23 cellular contexts compared by ENCODE assay signal in genomic region chr7:138499340-138499739, GRCh38. TPM values are rescaled to one million over a fixed set of nuclear protein-coding genes. Genes with fewer than 3 reads are reported as not detected.
DNase-seq lines count a peak whose midpoint lies in the region; ATAC-seq, FAIRE-seq and TF ChIP-seq lines count a peak whose summit lies in the region.
"Had no signal": no experiment of that assay in that cellular context is flagged by ENCODE, and none has a peak within 500 bp of the region (broad histone marks: within the 10 kb centered on the region; RNA-seq: fewer than 3 reads in every experiment).

No MANE protein-coding gene starts in this region.

- peak overlapping the region; percentile 74 for H3K27ac ChIP-seq in cardiac muscle cell
- no peak overlapping the region for H3K27ac ChIP-seq in right atrium auricular region
- H3K27ac ChIP-seq in HepG2 (ENCODE audit: extremely low read length, insufficient read depth, low read length): no peak overlapping the region
- H3K27ac ChIP-seq: BLaER1 treated with 17β-estradiol and CSF1 and Interleukin-3, amounts not matched to agents 10 nM and 100 nM; PC-9 had no signal

- TF ChIP-seq POLR2A in HepG2 (IDR thresholded peaks at IDR 0.05; ENCODE audit: insufficient read depth in 1 of 2, low read depth in 2 of 2, low read length in 2 of 2): 0 out of 4 replicates have a peak, but pooled peaks of 1 of the 2 experiments have one; percentile 32

- H3K79me2 ChIP-seq in HepG2 (ENCODE audit: insufficient read depth, low read length): peaks cover 99% of the 10 kb centered on the region

- TF ChIP-seq CTCF in cardiac muscle cell (IDR thresholded peaks at IDR 0.05; ENCODE audit: low read depth, low read length) (no peak), right atrium auricular region (IDR thresholded peaks at IDR 0.05) (no peak), HepG2 (CRISPR knock-in tag; IDR thresholded peaks at IDR 0.05) (no peak)

- ATAC-seq in HepG2 (peak; percentile 12; the same call in 2 of the 3 replicates), GM18511 (IDR thresholded peaks at IDR 0.05; ENCODE audit: unreplicated experiment) (no peak)

- DNase-seq in cardiac muscle cell (ENCODE audit: low read depth in 1 of 2, low spot score in 1 of 2) (no peak), right atrium auricular region (ENCODE audit: low spot score) (no peak), cerebellar cortex (ENCODE audit: low spot score) (peak; percentile 9), HepG2 (ENCODE audit: low spot score) (no peak), NCI-H2227 (lab: John Stamatoyannopoulos, UW; ENCODE audit: unreplicated experiment) (no peak), NCI-H1694 (lab: John Stamatoyannopoulos, UW) (no peak), NCI-H2196 treated with DMSO at 0.1 percent for 48 hours (lab: John Stamatoyannopoulos, UW; ENCODE audit: unreplicated experiment) (no peak)
- DNase-seq: 8988T; Caco-2; CD4-positive, alpha-beta memory T cell; Kasumi-1; NCI-H1417 treated with DMSO at 0.1 percent for 48 hours; NCI-H2029; NCI-H526 treated with DMSO at 0.1 percent for 48 hours; PC-9; RPMI8226; SHP77 treated with DMSO at 0.1 percent for 48 hours; SK-N-SH had no signal

- intact Hi-C loops in HepG2 (cut with micrococcal nuclease; ENCODE audit: unreplicated experiment): no loop called here

- H4K20me1 ChIP-seq in HepG2 (ENCODE audit: insufficient read depth, low read length): peaks cover 97% of the 10 kb centered on the region

- no peaks in the 10 kb centered on the region for H3K9me3 ChIP-seq in cardiac muscle cell (ENCODE audit: low read depth)
- no peaks in the 10 kb centered on the region for H3K9me3 ChIP-seq in right atrium auricular region
- no peaks in the 10 kb centered on the region for H3K9me3 ChIP-seq in HepG2 (ENCODE audit: low read length)
- H3K9me3 ChIP-seq: Caco-2, SK-N-SH had no signal

- BruUV-seq in HepG2 (replicated peaks; lab: Mats Ljungman, UMichigan): no TSS peak

- no peak overlapping the region for H3K4me2 ChIP-seq in HepG2 (ENCODE audit: low read depth, low read length)
- H3K4me2 ChIP-seq: BLaER1 treated with 17β-estradiol and CSF1 and Interleukin-3, amounts not matched to agents 10 nM and 100 nM; PC-9; SK-N-SH had no signal

- H3K4me3 ChIP-seq in cardiac muscle cell: no peak overlapping the region
- H3K4me3 ChIP-seq in right atrium auricular region: no peak overlapping the region
- H3K4me3 ChIP-seq in HepG2 (replicated peaks in 1 of 3; ENCODE audit: insufficient read depth in 1 of 3, low read depth in 2 of 3, low read length in 3 of 3): no peak overlapping the region
- H3K4me3 ChIP-seq: BLaER1 treated with 17β-estradiol and CSF1 and Interleukin-3, amounts not matched to agents 10 nM and 100 nM; PC-9 had no signal

- no peak overlapping the region for H3K9ac ChIP-seq in HepG2 (ENCODE audit: insufficient read depth, low read depth, low read length)
- H3K9ac ChIP-seq: BLaER1 treated with 17β-estradiol and CSF1 and Interleukin-3, amounts not matched to agents 10 nM and 100 nM; SK-N-SH had no signal

- H3K27me3 ChIP-seq in cardiac muscle cell (no peaks in the 10 kb centered on the region), right atrium auricular region (no peaks in the 10 kb centered on the region), HepG2 (ENCODE audit: control insufficient read depth in 1 of 2, insufficient read depth in 2 of 2, low read length in 2 of 2) (no peaks in the 10 kb centered on the region)
- H3K27me3 ChIP-seq: BLaER1 treated with 17β-estradiol and CSF1 and Interleukin-3, amounts not matched to agents 10 nM and 100 nM had no signal

- CTCF ChIA-PET in HepG2 (lab: Yijun Ruan, JAX; ENCODE audit: low intra/inter-chr PET ratio, low total read pairs): no interaction called here

- in situ Hi-C loops in HepG2 (cut with HindIII; ENCODE audit: extremely low pct_ligation_motif_present, low pct_unique_long_range_greater_than_20kb): no loop called here

- no peak overlapping the region for H2AFZ ChIP-seq in HepG2 (ENCODE audit: low read length)
- H2AFZ ChIP-seq: PC-9 had no signal

- POLR2A ChIA-PET in HepG2 (lab: Yijun Ruan, JAX): no interaction called here

- no peak for TF ChIP-seq RAD21 in HepG2 (CRISPR knock-in tag; IDR thresholded peaks at IDR 0.05)

- H3K36me3 ChIP-seq in cardiac muscle cell (no peaks in the 10 kb centered on the region), right atrium auricular region (no peaks in the 10 kb centered on the region), HepG2 (replicated peaks in 1 of 2; ENCODE audit: control insufficient read depth in 1 of 2, insufficient read depth in 2 of 2, low read length in 2 of 2) (peaks cover 4 to 43% of the 10 kb centered on the region in 2 experiments; a peak in 4 of 5 replicates)

- WGBS in HepG2 (ENCODE audit: low lambda C conversion rate): 82% methylated on average over 3 of the region's 3 CpGs

- no peak for TF ChIP-seq EP300 in HepG2 (IDR thresholded peaks at IDR 0.05; ENCODE audit: low read depth in 2 of 2, low read length in 2 of 2)
- no peak for TF ChIP-seq EP300 in HepG2 (CRISPR knock-in tag; IDR thresholded peaks at IDR 0.05; ENCODE audit: borderline replicate concordance)

- no peak for FAIRE-seq in HepG2 (lab: Jason Lieb, UNC)
- FAIRE-seq: G401.6, GM12892, GM19239 had no signal

- H3K4me1 ChIP-seq in cardiac muscle cell (ENCODE audit: low read depth): no peaks in the 10 kb centered on the region
- H3K4me1 ChIP-seq in right atrium auricular region: no peaks in the 10 kb centered on the region
- H3K4me1 ChIP-seq in HepG2 (ENCODE audit: insufficient read depth, low read length): peaks cover 83% of the 10 kb centered on the region
- H3K4me1 ChIP-seq: BLaER1 treated with 17β-estradiol and CSF1 and Interleukin-3, amounts not matched to agents 10 nM and 100 nM; Caco-2 had no signal

TF ChIP-seq in HepG2, 621 proteins besides CTCF, POLR2A, EP300 and RAD21:
- TF ChIP-seq ZNF224 (CRISPR knock-in tag; IDR thresholded peaks at IDR 0.05) (0 out of 2 replicates have a peak, but pooled peaks have one; percentile 72), ARID3A (IDR thresholded peaks at IDR 0.05; ENCODE audit: low read depth, low read length) (no peak), HMG20B (CRISPR knock-in tag; conservative IDR thresholded peaks at IDR 0.05) (no peak), ZSCAN22 (CRISPR knock-in tag; IDR thresholded peaks at IDR 0.05) (0 out of 2 replicates have a peak, but pooled peaks have one; percentile 40), RBM22 (optimal IDR thresholded peaks at IDR 0.05; ENCODE audit: low read length) (peak; percentile 98)

RNA-seq across cellular contexts. Expression of gene TRIM24, which starts 39.3 kb away (rescaled TPM):
- total RNA-seq in cardiac muscle cell (79.5 and 99.2 TPM in 2 replicates), right atrium auricular region (10 to 100 TPM; 14.2 to 16.4 TPM), HepG2 (2016; rRNA removed; fragmentation: Illumina TruSeq; extraction: Trizol) (106 and 118 TPM in 2 replicates)
- polyA plus RNA-seq in cardiac muscle cell (113 and 130 TPM in 2 replicates), HepG2 (2011; rRNA removed) (70.3 and 100 TPM in 2 replicates)
- total RNA-seq in HepG2 (2016; cell fraction: cytosol; rRNA removed; fragmentation: Illumina TruSeq; extraction: Trizol; ENCODE audit: low read depth): 122 and 139 TPM in 2 replicates
- total RNA-seq in HepG2 (2016; cell fraction: insoluble cytoplasmic fraction; rRNA removed; fragmentation: Illumina TruSeq; extraction: Trizol): 99.4 and 119 TPM in 2 replicates
- total RNA-seq in HepG2 (2016; cell fraction: membrane; rRNA removed; fragmentation: Illumina TruSeq; extraction: Trizol): 66.5 and 76.0 TPM in 2 replicates
- total RNA-seq in HepG2 (2016; cell fraction: nucleus; rRNA removed; fragmentation: Illumina TruSeq; extraction: Trizol): 103 and 118 TPM in 2 replicates
- 34.7 and 45.8 TPM in 2 replicates for polyA plus RNA-seq in HepG2 (2011; cell fraction: cytosol; rRNA removed)
- 47.7 and 50.1 TPM in 2 replicates for polyA plus RNA-seq in HepG2 (2011; cell fraction: nucleus; rRNA removed)
- polyA plus RNA-seq in HepG2 (2012): 45.5 and 53.7 TPM in 2 replicates
- 3.2 and 3.5 TPM in 2 replicates for polyA plus RNA-seq in HepG2 (2016; cell fraction: cytosol; fragmentation: Illumina TruSeq; extraction: Trizol; ENCODE audit: low read depth)
- 140 and 150 TPM in 2 replicates for polyA plus RNA-seq in HepG2 (2016; cell fraction: insoluble cytoplasmic fraction; fragmentation: Illumina TruSeq; extraction: Trizol; ENCODE audit: low read depth)
- 12.3 and 15.0 TPM in 2 replicates for polyA plus RNA-seq in HepG2 (2016; cell fraction: membrane; fragmentation: Illumina TruSeq; extraction: Trizol; ENCODE audit: low read depth)
- 118 and 128 TPM in 2 replicates for polyA plus RNA-seq in HepG2 (2016; cell fraction: nucleus; fragmentation: Illumina TruSeq; extraction: Trizol; ENCODE audit: insufficient read depth, low read depth)
- 19.6 and 88.1 TPM in 2 replicates for polyA minus RNA-seq in HepG2 (2011; rRNA and poly(A)+ RNA removed; ENCODE audit: low replicate concordance)
- polyA minus RNA-seq in HepG2 (2011; cell fraction: cytosol; rRNA and poly(A)+ RNA removed): 86.8 and 89.8 TPM in 2 replicates
- polyA minus RNA-seq in HepG2 (2011; cell fraction: nucleus; rRNA and poly(A)+ RNA removed): 194 and 209 TPM in 2 replicates
